Comparison of ENCODE assay signal across 21 cellular contexts in the genomic region with DNA sequence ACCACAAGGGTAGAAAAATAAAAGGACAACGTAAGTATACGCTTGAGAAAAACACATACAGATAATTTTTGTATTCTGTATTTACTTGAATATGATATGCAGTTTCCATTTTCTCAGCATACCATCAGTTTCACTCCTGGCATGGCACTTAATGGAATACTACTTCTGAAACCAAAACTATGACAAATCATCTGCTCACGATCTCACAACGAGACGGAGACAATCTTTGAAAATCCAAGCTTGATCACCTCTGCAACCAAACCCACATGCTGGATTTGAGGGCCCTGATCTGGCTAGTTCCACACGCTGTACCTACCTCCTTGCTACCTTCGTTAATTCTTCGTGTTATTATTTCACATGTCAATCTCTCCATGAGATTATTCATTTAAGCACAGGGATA.
A peak's percentile ranks its signal among the peaks of the same experiment; 100 is the strongest.
DNase-seq lines count a peak whose midpoint lies in the region; ATAC-seq and TF ChIP-seq lines count a peak whose summit lies in the region.
"Had no signal": no experiment of that assay in that cellular context is flagged by ENCODE, and none has a peak within 500 bp of the region (broad histone marks: within the 10 kb centered on the region; RNA-seq: fewer than 3 reads in every experiment).

No MANE protein-coding gene starts in this region.

- H3K9me3 Mint-ChIP-seq in activated naive CD4-positive, alpha-beta T cell treated with anti-CD3 and anti-CD28 coated beads, Interleukin-2, amount 50 U/mL, for 24 hours: no peaks in the 10 kb centered on the region
- no peaks in the 10 kb centered on the region for H3K9me3 Mint-ChIP-seq in activated naive CD4-positive, alpha-beta T cell treated with anti-CD3 and anti-CD28 coated beads, Interleukin-2, amount 10 ng/mL, durations not matched to agents 7 days and 5 days
- H3K9me3 Mint-ChIP-seq in activated T-cell treated with anti-CD3 and anti-CD28 coated beads, Interleukin-2, amount 50 U/mL, for 72 hours: no peaks in the 10 kb centered on the region
- H3K9me3 Mint-ChIP-seq: CD4-positive, alpha-beta memory T cell; GM23338; IgD-negative memory B cell had no signal

- DNase-seq in activated CD4-positive, alpha-beta T cell treated with anti-CD3 and anti-CD28 coated beads, Interleukin-2, amount 50 U/mL, for 48 hours: peak; percentile 12 to 14
- no peak for DNase-seq in activated CD4-positive, alpha-beta T cell treated with anti-CD3 and anti-CD28 coated beads, Interleukin-2, amount 50 U/mL, for 1 hour
- no peak for DNase-seq in activated naive CD4-positive, alpha-beta T cell treated with anti-CD3 and anti-CD28 coated beads, Interleukin-2, amount 10 ng/mL, durations not matched to agents 7 days and 5 days
- DNase-seq in activated T-cell treated with anti-CD3 and anti-CD28 coated beads, Interleukin-2, amount 50 U/mL, for 72 hours: peak; percentile 16 to 40
- peak; percentile 36 for DNase-seq in stimulated activated CD8-positive, alpha-beta memory T cell treated with anti-CD3 and anti-CD28 coated beads, Interleukin-4, amount 100 ng/mL, for 48 hours
- DNase-seq in erythroblast (lab: John Stamatoyannopoulos, UW): no peak
- DNase-seq: CD4-positive, alpha-beta memory T cell; DMS153; GDM1; HCEC 1CT; Karpas-422; NCI-H1417 treated with DMSO at 0.1 percent for 48 hours; NCI-H187 treated with DMSO at 0.1 percent for 48 hours; NCI-H2227 treated with DMSO at 0.1 percent for 48 hours; NCI-H510A treated with DMSO at 0.1 percent for 48 hours; OCI-M1 had no signal

- H3K36me3 Mint-ChIP-seq in activated naive CD4-positive, alpha-beta T cell treated with anti-CD3 and anti-CD28 coated beads, Interleukin-2, amount 50 U/mL, for 24 hours: peaks cover 31% of the 10 kb centered on the region
- peaks cover 10% of the 10 kb centered on the region for H3K36me3 Mint-ChIP-seq in activated naive CD4-positive, alpha-beta T cell treated with anti-CD3 and anti-CD28 coated beads, Interleukin-2, amount 10 ng/mL, durations not matched to agents 7 days and 5 days
- H3K36me3 Mint-ChIP-seq in activated T-cell treated with anti-CD3 and anti-CD28 coated beads, Interleukin-2, amount 50 U/mL, for 72 hours (ENCODE audit: insufficient read depth in 2 of 2): peaks cover 1 to 30% of the 10 kb centered on the region in 2 donors

- peak; percentile 7 to 8 for ATAC-seq in activated T-cell treated with anti-CD3 and anti-CD28 coated beads, Interleukin-2, amount 50 U/mL, for 72 hours (replicated peaks in 1 of 2)
- ATAC-seq in GM21423 (IDR thresholded peaks at IDR 0.05; ENCODE audit: unreplicated experiment): no peak
- ATAC-seq: A549, GM23338 had no signal

- H3K4me3 Mint-ChIP-seq in activated naive CD4-positive, alpha-beta T cell treated with anti-CD3 and anti-CD28 coated beads, Interleukin-2, amount 50 U/mL, for 24 hours: no peak overlapping the region
- no peak overlapping the region for H3K4me3 Mint-ChIP-seq in activated naive CD4-positive, alpha-beta T cell treated with anti-CD3 and anti-CD28 coated beads, Interleukin-2, amount 10 ng/mL, durations not matched to agents 7 days and 5 days
- peak overlapping the region in 1 of 2 donors; percentile 42 for H3K4me3 Mint-ChIP-seq in activated T-cell treated with anti-CD3 and anti-CD28 coated beads, Interleukin-2, amount 50 U/mL, for 72 hours
- H3K4me3 Mint-ChIP-seq: CD4-positive, alpha-beta memory T cell; GM23338; IgD-negative memory B cell had no signal

- peak overlapping the region; percentile 51 for H3K27ac Mint-ChIP-seq in activated naive CD4-positive, alpha-beta T cell treated with anti-CD3 and anti-CD28 coated beads, Interleukin-2, amount 50 U/mL, for 24 hours
- H3K27ac Mint-ChIP-seq in activated naive CD4-positive, alpha-beta T cell treated with anti-CD3 and anti-CD28 coated beads, Interleukin-2, amount 10 ng/mL, durations not matched to agents 7 days and 5 days: no peak overlapping the region
- no peak overlapping the region for H3K27ac Mint-ChIP-seq in activated T-cell treated with anti-CD3 and anti-CD28 coated beads, Interleukin-2, amount 50 U/mL, for 72 hours
- H3K27ac Mint-ChIP-seq: GM23338 had no signal

- peaks cover 43% of the 10 kb centered on the region for H3K4me1 Mint-ChIP-seq in activated naive CD4-positive, alpha-beta T cell treated with anti-CD3 and anti-CD28 coated beads, Interleukin-2, amount 50 U/mL, for 24 hours
- peaks cover 36% of the 10 kb centered on the region for H3K4me1 Mint-ChIP-seq in activated naive CD4-positive, alpha-beta T cell treated with anti-CD3 and anti-CD28 coated beads, Interleukin-2, amount 10 ng/mL, durations not matched to agents 7 days and 5 days
- H3K4me1 Mint-ChIP-seq in activated T-cell treated with anti-CD3 and anti-CD28 coated beads, Interleukin-2, amount 50 U/mL, for 72 hours (ENCODE audit: low read depth): peaks cover 55% of the 10 kb centered on the region

- CTCF ChIA-PET in activated naive CD4-positive, alpha-beta T cell treated with anti-CD3 and anti-CD28 coated beads, Interleukin-2, amount 10 ng/mL, durations not matched to agents 7 days and 5 days (lab: Charles Lee): no interaction called here

- H3K27me3 Mint-ChIP-seq in activated naive CD4-positive, alpha-beta T cell treated with anti-CD3 and anti-CD28 coated beads, Interleukin-2, amount 50 U/mL, for 24 hours: no peaks in the 10 kb centered on the region
- no peaks in the 10 kb centered on the region for H3K27me3 Mint-ChIP-seq in activated naive CD4-positive, alpha-beta T cell treated with anti-CD3 and anti-CD28 coated beads, Interleukin-2, amount 10 ng/mL, durations not matched to agents 7 days and 5 days
- peaks cover 22% of the 10 kb centered on the region for H3K27me3 Mint-ChIP-seq in activated T-cell treated with anti-CD3 and anti-CD28 coated beads, Interleukin-2, amount 50 U/mL, for 72 hours (ENCODE audit: low read depth)
- H3K27me3 Mint-ChIP-seq: CD4-positive, alpha-beta memory T cell; IgD-negative memory B cell had no signal

- TF ChIP-seq POLR2A in erythroblast (IDR thresholded peaks at IDR 0.05; ENCODE audit: low read length): no peak

Comparison
In these comparisons a context has a peak if more than half of its experiments do, and no peak if none do; other contexts are left out.
1. DNase-seq: peak in activated CD4-positive, alpha-beta T cell treated with anti-CD3 and anti-CD28 coated beads, Interleukin-2, amount 50 U/mL, for 48 hours (2 of 2), activated T-cell treated with anti-CD3 and anti-CD28 coated beads, Interleukin-2, amount 50 U/mL, for 72 hours (2 of 2) and stimulated activated CD8-positive, alpha-beta memory T cell treated with anti-CD3 and anti-CD28 coated beads, Interleukin-4, amount 100 ng/mL, for 48 hours (single experiment); none in activated CD4-positive, alpha-beta T cell treated with anti-CD3 and anti-CD28 coated beads, Interleukin-2, amount 50 U/mL, for 1 hour (single experiment), activated naive CD4-positive, alpha-beta T cell treated with anti-CD3 and anti-CD28 coated beads, Interleukin-2, amount 10 ng/mL, durations not matched to agents 7 days and 5 days (single experiment) and erythroblast (0 of 2).